Comparison of ENCODE assay signal across 1 cellular context in the genomic region with DNA sequence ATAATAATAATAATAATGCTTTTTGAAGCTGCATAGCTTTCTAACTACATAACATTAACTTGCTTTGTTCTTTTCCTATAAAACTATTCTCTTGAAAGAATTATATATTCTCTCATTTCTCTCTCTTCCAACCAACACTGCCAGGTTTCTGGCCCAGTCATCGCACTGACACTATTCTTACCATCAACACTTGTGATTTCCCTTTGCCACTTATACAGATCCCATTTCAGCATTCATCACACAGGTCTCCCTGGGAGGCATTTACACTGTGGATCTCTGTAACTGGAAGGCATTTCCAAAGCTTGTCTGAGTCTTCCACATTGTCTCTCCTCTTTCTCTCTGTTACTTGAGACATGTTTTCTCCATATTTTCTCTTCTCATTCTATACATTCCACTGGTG.
TF ChIP-seq lines count a peak whose summit lies in the region.

No MANE protein-coding gene starts in this region.

TF ChIP-seq in H1, 55 proteins besides CTCF, POLR2A, EP300 and RAD21:
- TF ChIP-seq MAFK (IDR thresholded peaks at IDR 0.05; ENCODE audit: low read depth, low read length): no peak
- TF ChIP-seq ZNF274 (IDR thresholded peaks at IDR 0.05; ENCODE audit: borderline replicate concordance, extremely low read depth, low read length): no peak
